ENCODE assay signal across 9 cellular contexts in the genomic region with DNA sequence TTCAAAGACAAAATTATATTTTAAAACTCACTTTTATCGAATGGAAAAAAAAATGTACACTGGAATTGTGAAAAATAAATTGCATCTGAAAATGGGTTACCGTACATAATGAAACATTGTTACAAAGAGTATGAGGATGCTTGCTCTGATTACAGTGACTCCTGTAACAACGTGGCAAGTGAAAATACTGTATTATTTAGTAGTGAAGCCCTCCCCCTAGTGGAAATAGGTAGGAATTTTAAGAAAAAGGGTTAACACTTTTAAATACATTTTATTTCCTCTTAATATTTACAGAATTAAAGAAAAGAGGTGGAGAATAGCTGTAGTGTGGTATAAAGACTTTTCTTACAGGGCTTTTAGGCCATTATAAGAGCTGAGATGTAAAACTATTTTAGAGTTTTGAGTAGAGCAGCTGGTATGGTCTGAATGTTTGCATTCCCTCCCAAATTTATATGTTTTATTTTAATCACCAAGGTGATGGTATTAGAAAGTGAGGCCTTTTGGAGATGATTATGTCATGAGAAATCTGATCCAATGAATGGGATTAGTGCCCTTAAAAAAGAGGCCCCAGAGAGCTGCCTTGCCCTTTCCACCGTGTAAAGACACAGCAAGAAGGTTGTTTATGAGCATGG. TPM values are rescaled to one million over a fixed set of nuclear protein-coding genes. Genes with fewer than 3 reads are reported as not detected.
DNase-seq lines count a peak whose midpoint lies in the region; ATAC-seq and TF ChIP-seq lines count a peak whose summit lies in the region.
"Had no signal": no experiment of that assay in that cellular context is flagged by ENCODE, and none has a peak within 500 bp of the region (broad histone marks: within the 10 kb centered on the region; RNA-seq: fewer than 3 reads in every experiment).

No MANE protein-coding gene starts in this region.

- ATAC-seq in GM19351 (IDR thresholded peaks at IDR 0.05; ENCODE audit: unreplicated experiment): peak; percentile 66

- H3K27me3 ChIP-seq in SK-N-SH (ENCODE audit: insufficient read depth) (no peaks in the 10 kb centered on the region), esophagus squamous epithelium (no peaks in the 10 kb centered on the region), neural cell (ENCODE audit: insufficient read depth, low read depth, low read length) (no peaks in the 10 kb centered on the region)
- H3K27me3 ChIP-seq: SJCRH30 had no signal

- peak; percentile 89 for TF ChIP-seq RAD21 in SK-N-SH (IDR thresholded peaks at IDR 0.05; ENCODE audit: low read length)
- peak; percentile 92 for TF ChIP-seq RAD21 in neural cell (conservative IDR thresholded peaks at IDR 0.05)

- intact Hi-C loops in esophagus squamous epithelium (cut with DNase I): loop anchor here (5.0 kb wide), 2 partner anchors 62 to 602 kb away; no protein-coding TSS in a partner anchor

- H3K4me2 ChIP-seq in SK-N-SH (no peak overlapping the region), neural cell (ENCODE audit: low read length) (no peak overlapping the region)

- 27% methylated on average over 4 of the region's 4 CpGs for WGBS in SK-N-SH (ENCODE audit: low lambda C conversion rate)
- WGBS in esophagus squamous epithelium, 2 donors: 8 to 22% methylated on average over 4 of the region's 4 CpGs

- H3F3A ChIP-seq in SK-N-SH (replicated peaks; ENCODE audit: insufficient read depth): peaks cover 8% of the 10 kb centered on the region
- no peaks in the 10 kb centered on the region for H3F3A ChIP-seq in neural cell (ENCODE audit: insufficient read depth, low read length, poor library complexity, severe bottlenecking)

- POLR2A ChIA-PET in SK-N-SH (lab: Yijun Ruan, JAX): no interaction called here

- H3K9me3 ChIP-seq in SK-N-SH (no peaks in the 10 kb centered on the region), esophagus squamous epithelium (no peaks in the 10 kb centered on the region), neural cell (ENCODE audit: low read length) (no peaks in the 10 kb centered on the region)
- H3K9me3 ChIP-seq: SJCRH30 had no signal

- H3K4me1 ChIP-seq in SK-N-SH (ENCODE audit: control insufficient read depth in 1 of 2, insufficient read depth in 2 of 2, low read depth in 1 of 2, low read length in 1 of 2) (no peaks in the 10 kb centered on the region), esophagus squamous epithelium (no peaks in the 10 kb centered on the region)
- H3K4me1 ChIP-seq: SJCRH30 had no signal

- no peak for TF ChIP-seq POLR2A in esophagus squamous epithelium (IDR thresholded peaks at IDR 0.05)

- H4K20me1 ChIP-seq in SK-N-SH (ENCODE audit: insufficient read depth): no peaks in the 10 kb centered on the region
- H4K20me1 ChIP-seq in neural cell (ENCODE audit: insufficient read depth): no peaks in the 10 kb centered on the region

- H3K36me3 ChIP-seq in SK-N-SH (replicated peaks in 1 of 2; ENCODE audit: control insufficient read depth in 1 of 2, insufficient read depth in 2 of 2, low read length in 1 of 2): peaks cover 5 to 13% of the 10 kb centered on the region in 2 experiments
- H3K36me3 ChIP-seq in esophagus squamous epithelium: peaks cover 0 to 10% (median 0%) of the 10 kb centered on the region in 3 donors
- no peaks in the 10 kb centered on the region for H3K36me3 ChIP-seq in neural cell (ENCODE audit: insufficient read depth, low read length)
- H3K36me3 ChIP-seq: SJCRH30 had no signal

- CTCF ChIA-PET in SK-N-SH (lab: Yijun Ruan, JAX): interaction anchor here (0.7 to 6.3 kb wide), 23 partner anchors 10 to 1009 kb away, joined by 3 to 112 read pairs (median 5); partner anchors contain the start of genes FAM76B and SRSF8

- no peak for TF ChIP-seq EP300 in SK-N-SH (IDR thresholded peaks at IDR 0.05; ENCODE audit: borderline replicate concordance in 1 of 2, low read depth in 1 of 2, low read length in 1 of 2)
- no peak for TF ChIP-seq EP300 in neural cell (conservative IDR thresholded peaks at IDR 0.05; ENCODE audit: poor library complexity, severe bottlenecking)

- H3K9ac ChIP-seq in SK-N-SH (no peak overlapping the region), neural cell (ENCODE audit: low read length) (no peak overlapping the region)

- TF ChIP-seq CTCF in SK-N-SH (IDR thresholded peaks at IDR 0.05) (peak; percentile 79), esophagus squamous epithelium (IDR thresholded peaks at IDR 0.05) (peak; percentile 46 to 85 (median 73)), neural cell (IDR thresholded peaks at IDR 0.05; ENCODE audit: poor library complexity, severe bottlenecking) (peak; percentile 88)

- no peak overlapping the region for H2AFZ ChIP-seq in SK-N-SH (ENCODE audit: low read depth)
- H2AFZ ChIP-seq in neural cell (ENCODE audit: low read depth, low read length): no peak overlapping the region

- no peaks in the 10 kb centered on the region for H3K9me2 ChIP-seq in SK-N-SH
- H3K9me2 ChIP-seq in neural cell (ENCODE audit: insufficient read depth, low read length): no peaks in the 10 kb centered on the region

- H3K79me2 ChIP-seq in SK-N-SH (ENCODE audit: insufficient read depth) (no peaks in the 10 kb centered on the region), neural cell (replicated peaks; ENCODE audit: insufficient read depth, low read length) (no peaks in the 10 kb centered on the region)

- DNase-seq in COLO829 (ENCODE audit: low spot score) (peak; percentile 67), M059J (ENCODE audit: low read depth) (peak; percentile 53), SK-N-SH (peak; percentile 42), esophagus squamous epithelium (lab: John Stamatoyannopoulos, UW) (no peak)
- DNase-seq in activated effector memory CD4-positive, alpha-beta T cell treated with Interleukin-2 at 50 U/mL for 16 hours: no peak
- DNase-seq in stimulated activated CD4-positive, alpha-beta T cell treated with anti-CD3 and anti-CD28 coated beads, Interleukin-1b, Interleukin-23, amount 100 ng/mL, for 48 hours: no peak

- H3K4me3 ChIP-seq in SK-N-SH (ENCODE audit: low read depth in 2 of 2, low read length in 1 of 2) (no peak overlapping the region; a peak in 1 of 4 replicates), esophagus squamous epithelium (no peak overlapping the region), neural cell (ENCODE audit: low read length) (no peak overlapping the region)
- H3K4me3 ChIP-seq: SJCRH30 had no signal

- no peak overlapping the region for H3K27ac ChIP-seq in SK-N-SH (ENCODE audit: low read depth in 2 of 2, low read length in 1 of 2)
- H3K27ac ChIP-seq in esophagus squamous epithelium: no peak overlapping the region
- no peak overlapping the region for H3K27ac ChIP-seq in neural cell (ENCODE audit: low read length)
- H3K27ac ChIP-seq: SJCRH30 had no signal

TF ChIP-seq in SK-N-SH, 30 proteins besides CTCF, POLR2A, EP300 and RAD21 (continues in another document):
- no peak for TF ChIP-seq FOXJ3 (CRISPR knock-in tag; IDR thresholded peaks at IDR 0.05)
- peak; percentile 71; the same call in 1 of the 2 replicates for TF ChIP-seq MXI1 (IDR thresholded peaks at IDR 0.05; ENCODE audit: low read depth, low read length)
- TF ChIP-seq JUND (IDR thresholded peaks at IDR 0.05): no peak

TF ChIP-seq in neural cell, 6 proteins besides CTCF, POLR2A, EP300 and RAD21:
- no peak for TF ChIP-seq TAF1 (IDR thresholded peaks at IDR 0.05; ENCODE audit: low read depth)
- no peak for TF ChIP-seq REST (IDR thresholded peaks at IDR 0.05; ENCODE audit: borderline replicate concordance)
- TF ChIP-seq SMC3 (conservative IDR thresholded peaks at IDR 0.05; ENCODE audit: poor library complexity): peak; percentile 94
- TF ChIP-seq POLR2AphosphoS5 (IDR thresholded peaks at IDR 0.05): no peak
- no peak for TF ChIP-seq EZH2 (IDR thresholded peaks at IDR 0.05; ENCODE audit: borderline replicate concordance, insufficient read depth, low read length, poor library complexity, severe bottlenecking)
- peak; percentile 38 for TF ChIP-seq MXI1 (conservative IDR thresholded peaks at IDR 0.05; ENCODE audit: poor library complexity, severe bottlenecking)

RNA-seq across cellular contexts. Expression of gene FAM76B, which starts 25.2 kb away (rescaled TPM):
- total RNA-seq in M059J (2014; rRNA removed; shearing (Covaris generic)): 8.7 and 16.2 TPM in 2 replicates
- polyA plus RNA-seq in SK-N-SH (2012; rRNA removed): 15.4 and 23.2 TPM in 2 replicates
- 10.6 and 10.7 TPM in 2 replicates for polyA plus RNA-seq in SK-N-SH (2012; cell fraction: cytosol; rRNA removed)
- 62.1 and 78.6 TPM in 2 replicates for polyA plus RNA-seq in SK-N-SH (2012; cell fraction: nucleus; rRNA removed)
- total RNA-seq in esophagus squamous epithelium: 10 to 100 TPM; 14.8 to 33.8 (median 19.8) TPM
- 132 and 139 TPM in 2 replicates for polyA plus RNA-seq in neural cell
- 115 and 118 TPM in 2 replicates for polyA minus RNA-seq in neural cell

RNA-seq across cellular contexts. Expression of gene CEP57, which starts 25.9 kb away (rescaled TPM):
- 48.0 and 60.5 TPM in 2 replicates for total RNA-seq in M059J (2014; rRNA removed; shearing (Covaris generic))
- polyA plus RNA-seq in SK-N-SH (2012; rRNA removed): 12.2 and 16.0 TPM in 2 replicates
- 15.7 and 16.7 TPM in 2 replicates for polyA plus RNA-seq in SK-N-SH (2012; cell fraction: cytosol; rRNA removed)
- 14.1 and 26.0 TPM in 2 replicates for polyA plus RNA-seq in SK-N-SH (2012; cell fraction: nucleus; rRNA removed)
- 10 to 100 TPM; 18.6 to 30.1 (median 23.8) TPM for total RNA-seq in esophagus squamous epithelium
- polyA plus RNA-seq in neural cell: 155 and 184 TPM in 2 replicates
- 162 and 183 TPM in 2 replicates for polyA minus RNA-seq in neural cell

Comparison
In these comparisons a context has a peak if more than half of its experiments do, and no peak if none do; other contexts are left out.
1. DNase-seq: peak in COLO829 (single experiment), M059J (single experiment) and SK-N-SH (single experiment); none in esophagus squamous epithelium (single experiment), activated effector memory CD4-positive, alpha-beta T cell treated with Interleukin-2 at 50 U/mL for 16 hours (single experiment) and stimulated activated CD4-positive, alpha-beta T cell treated with anti-CD3 and anti-CD28 coated beads, Interleukin-1b, Interleukin-23, amount 100 ng/mL, for 48 hours (single experiment).
2. Peak in every context shown above with its lines, with median percentiles within 50 percentile points of each other: CTCF ChIP-seq.